13 cellular contexts compared by ENCODE assay signal in genomic region chr7:5670173-5670933, GRCh38.
DNase-seq lines count a peak whose midpoint lies in the region; ATAC-seq and TF ChIP-seq lines count a peak whose summit lies in the region.
"Had no signal": no experiment of that assay in that cellular context is flagged by ENCODE, and none has a peak within 500 bp of the region (broad histone marks: within the 10 kb centered on the region; RNA-seq: fewer than 3 reads in every experiment).

No MANE protein-coding gene starts in this region.

- no peaks in the 10 kb centered on the region for H3K9me3 ChIP-seq in lung (ENCODE audit: control insufficient read depth in 2 of 2, insufficient read depth in 1 of 2, low read length in 1 of 2)
- H3K9me3 ChIP-seq in upper lobe of left lung: no peaks in the 10 kb centered on the region

- no peak for TF ChIP-seq POLR2A in upper lobe of left lung (IDR thresholded peaks at IDR 0.05)

- peak overlapping the region; percentile 26 for H3K27ac Mint-ChIP-seq in activated naive CD4-positive, alpha-beta T cell treated with anti-CD3 and anti-CD28 coated beads for 36 hours
- peak overlapping the region; percentile 59 for H3K27ac Mint-ChIP-seq in activated T-helper 17 cell treated with anti-CD3 and anti-CD28 coated beads, Interleukin-2, amount 50 U/mL, for 72 hours

- no peaks in the 10 kb centered on the region for H3K36me3 Mint-ChIP-seq in activated naive CD4-positive, alpha-beta T cell treated with anti-CD3 and anti-CD28 coated beads for 36 hours (ENCODE audit: low read depth)
- H3K36me3 Mint-ChIP-seq in activated T-helper 17 cell treated with anti-CD3 and anti-CD28 coated beads, Interleukin-2, amount 50 U/mL, for 72 hours (ENCODE audit: low read depth): peaks cover 58% of the 10 kb centered on the region

- no peaks in the 10 kb centered on the region for H3K27me3 ChIP-seq in lung (ENCODE audit: control insufficient read depth, insufficient read depth)
- no peaks in the 10 kb centered on the region for H3K27me3 ChIP-seq in upper lobe of left lung

- 38 to 67% methylated on average over 10 of the region's 10 CpGs for WGBS in lung, 2 donors
- WGBS in upper lobe of left lung, 2 donors: 63 to 68% methylated on average over 10 of the region's 10 CpGs

- H3K36me3 ChIP-seq in lung (ENCODE audit: control insufficient read depth in 2 of 2, insufficient read depth in 2 of 2, low read length in 2 of 2) (no peaks in the 10 kb centered on the region), upper lobe of left lung (no peaks in the 10 kb centered on the region)

- no peak for TF ChIP-seq CTCF in lung (IDR thresholded peaks at IDR 0.05; ENCODE audit: control extremely low read depth, extremely low read depth)
- TF ChIP-seq CTCF in upper lobe of left lung (IDR thresholded peaks at IDR 0.05): no peak

- H3K27ac ChIP-seq in lung (ENCODE audit: low read depth in 1 of 2, low read length in 1 of 2) (peak overlapping the region in 1 of 2 donors; percentile 82), upper lobe of left lung (peak overlapping the region; percentile 72 to 84 (median 75))
- H3K27ac ChIP-seq: SK-N-MC had no signal

- H3K27me3 Mint-ChIP-seq in activated naive CD4-positive, alpha-beta T cell treated with anti-CD3 and anti-CD28 coated beads for 36 hours (ENCODE audit: low read depth): no peaks in the 10 kb centered on the region
- no peaks in the 10 kb centered on the region for H3K27me3 Mint-ChIP-seq in activated T-helper 17 cell treated with anti-CD3 and anti-CD28 coated beads, Interleukin-2, amount 50 U/mL, for 72 hours

- no peak for ATAC-seq in activated T-helper 17 cell treated with anti-CD3 and anti-CD28 coated beads, Interleukin-2, amount 50 U/mL, for 72 hours (replicated peaks)
- ATAC-seq in lung (ENCODE audit: insufficient read depth, low FRiP score) (peak; percentile 68), upper lobe of left lung (ENCODE audit: low FRiP score in 2 of 2) (peak; percentile 13 to 70), GM18867 (IDR thresholded peaks at IDR 0.05; ENCODE audit: unreplicated experiment) (no peak), HG03469 (IDR thresholded peaks at IDR 0.05; ENCODE audit: unreplicated experiment) (no peak), GM21786 (IDR thresholded peaks at IDR 0.05; ENCODE audit: unreplicated experiment) (no peak)
- ATAC-seq: activated T-cell treated with anti-CD3 and anti-CD28 coated beads, Interleukin-2, amount 50 U/mL, for 4 hours had no signal

- no peak for DNase-seq in activated naive CD4-positive, alpha-beta T cell treated with anti-CD3 and anti-CD28 coated beads for 36 hours
- no peak for DNase-seq in activated naive CD4-positive, alpha-beta T cell treated with anti-CD3 and anti-CD28 coated beads, Interleukin-2, amount 50 U/mL, for 16 hours
- no peak for DNase-seq in lung (ENCODE audit: low spot score)
- peak in 1 of 2 donors; percentile 38 for DNase-seq in upper lobe of left lung
- DNase-seq: ACHN; activated T-cell treated with anti-CD3 and anti-CD28 coated beads, Interleukin-2, amount 50 U/mL, for 4 hours; islet precursor cell; NCI-H1417 treated with DMSO at 0.1 percent for 48 hours had no signal

- no peaks in the 10 kb centered on the region for H3K9me3 Mint-ChIP-seq in activated naive CD4-positive, alpha-beta T cell treated with anti-CD3 and anti-CD28 coated beads for 36 hours
- H3K9me3 Mint-ChIP-seq in activated T-helper 17 cell treated with anti-CD3 and anti-CD28 coated beads, Interleukin-2, amount 50 U/mL, for 72 hours: no peaks in the 10 kb centered on the region
- H3K9me3 Mint-ChIP-seq: activated T-cell treated with anti-CD3 and anti-CD28 coated beads, Interleukin-2, amount 50 U/mL, for 4 hours had no signal

- intact Hi-C loops in activated naive CD4-positive, alpha-beta T cell treated with anti-CD3 and anti-CD28 coated beads for 36 hours (cut with micrococcal nuclease): no loop called here

- H3K4me1 Mint-ChIP-seq in activated naive CD4-positive, alpha-beta T cell treated with anti-CD3 and anti-CD28 coated beads for 36 hours (ENCODE audit: low read depth): peaks cover 8% of the 10 kb centered on the region
- peaks cover 6% of the 10 kb centered on the region for H3K4me1 Mint-ChIP-seq in activated T-helper 17 cell treated with anti-CD3 and anti-CD28 coated beads, Interleukin-2, amount 50 U/mL, for 72 hours

- H3K4me3 Mint-ChIP-seq in activated naive CD4-positive, alpha-beta T cell treated with anti-CD3 and anti-CD28 coated beads for 36 hours: no peak overlapping the region
- no peak overlapping the region for H3K4me3 Mint-ChIP-seq in activated T-helper 17 cell treated with anti-CD3 and anti-CD28 coated beads, Interleukin-2, amount 50 U/mL, for 72 hours
- H3K4me3 Mint-ChIP-seq: activated T-cell treated with anti-CD3 and anti-CD28 coated beads, Interleukin-2, amount 50 U/mL, for 4 hours had no signal

- H3K4me1 ChIP-seq in lung (ENCODE audit: control insufficient read depth in 2 of 2, insufficient read depth in 2 of 2, low read length in 2 of 2) (peaks cover 0 to 1% of the 10 kb centered on the region in 2 donors), upper lobe of left lung (peaks cover 22 to 42% (median 34%) of the 10 kb centered on the region in 4 donors)

- H3K4me3 ChIP-seq in lung (no peak overlapping the region), upper lobe of left lung (no peak overlapping the region)
- H3K4me3 ChIP-seq: SK-N-MC had no signal

- no peak for TF ChIP-seq EP300 in upper lobe of left lung (IDR thresholded peaks at IDR 0.05)

- CTCF ChIA-PET in activated naive CD4-positive, alpha-beta T cell treated with anti-CD3 and anti-CD28 coated beads for 36 hours (lab: Charles Lee): interaction anchor here (0.7 to 1.9 kb wide), 5 partner anchors 22 to 176 kb away, joined by 3 to 7 read pairs (median 3); no protein-coding TSS in a partner anchor

Comparison
In these comparisons a context has a peak if more than half of its experiments do, and no peak if none do; other contexts are left out.
1. ATAC-seq: peak in lung (single experiment) and upper lobe of left lung (2 of 2); none in activated T-helper 17 cell treated with anti-CD3 and anti-CD28 coated beads, Interleukin-2, amount 50 U/mL, for 72 hours (single experiment), GM18867 (single experiment), HG03469 (single experiment) and GM21786 (single experiment).